8 cellular contexts compared by ENCODE assay signal in the genomic region with DNA sequence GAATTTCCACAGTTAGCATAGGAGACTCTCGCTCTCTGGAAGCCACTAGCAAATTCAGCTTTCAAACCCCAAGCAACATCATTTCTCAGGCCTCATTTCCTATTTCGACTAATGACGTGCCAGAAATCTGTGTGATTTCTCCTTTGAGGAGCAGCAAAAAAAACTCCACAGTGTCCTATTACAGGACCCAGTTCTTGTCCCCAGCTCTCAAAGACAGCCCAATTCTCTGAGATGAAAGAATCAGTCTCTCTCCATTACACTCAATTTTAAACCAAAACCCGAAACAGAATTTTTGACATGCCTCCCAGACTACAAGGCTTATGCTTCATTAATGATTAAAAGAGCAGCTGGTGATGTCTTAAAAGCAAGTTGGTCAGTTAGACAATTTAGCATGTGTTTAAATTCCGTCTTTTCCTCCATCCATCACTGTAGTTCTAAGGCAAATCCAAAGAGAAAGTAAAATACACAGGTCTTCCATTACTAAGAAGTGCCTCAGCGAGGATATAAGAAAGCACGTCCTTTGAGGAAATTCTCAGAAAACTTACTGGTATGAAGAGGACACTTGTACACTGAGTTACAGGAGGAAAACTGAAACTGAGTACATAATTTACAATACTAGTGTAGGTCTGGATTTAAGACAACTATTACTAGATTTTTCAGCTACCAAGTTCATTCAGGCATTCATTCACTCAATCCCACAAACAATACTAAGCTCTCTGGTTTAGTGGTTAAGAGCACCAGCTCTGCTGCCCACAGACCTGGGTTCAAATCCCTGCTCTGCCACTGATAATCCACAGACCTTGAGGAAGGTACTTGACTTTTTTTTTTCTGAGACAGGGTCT. TPM values are rescaled to one million over a fixed set of nuclear protein-coding genes. Genes with fewer than 3 reads are reported as not detected.
DNase-seq lines count a peak whose midpoint lies in the region; FAIRE-seq and TF ChIP-seq lines count a peak whose summit lies in the region.

No MANE protein-coding gene starts in this region.

- peak overlapping the region; percentile 48 for H3K4me2 ChIP-seq in OCI-LY7 (ENCODE audit: low read length)
- H3K4me2 ChIP-seq in H1 (ENCODE audit: insufficient read depth in 1 of 2, low read depth in 2 of 2, low read length in 2 of 2), result no peak overlapping the region
- H3K4me2 ChIP-seq in neural progenitor cell, result peak overlapping the region; percentile 17

- no peak overlapping the region for H3K18ac ChIP-seq in H1 (ENCODE audit: extremely low read depth, low read length)

- H3K27me3 ChIP-seq in H1 (replicated peaks in 1 of 4; ENCODE audit: control insufficient read depth in 3 of 4, extremely low read depth in 1 of 4, insufficient read depth in 3 of 4, low read length in 3 of 4) (no peaks in the 10 kb centered on the region), neural progenitor cell (no peaks in the 10 kb centered on the region)

- H2BK5ac ChIP-seq in H1 (ENCODE audit: low read depth, low read length), result no peak overlapping the region

- no peak overlapping the region for H2BK12ac ChIP-seq in H1 (ENCODE audit: low read depth, low read length)

- TF ChIP-seq EP300 in H1 (IDR thresholded peaks at IDR 0.05; ENCODE audit: borderline replicate concordance in 1 of 2, low read depth in 2 of 2, low read length in 2 of 2), result no peak

- no peak overlapping the region for H3K27ac Mint-ChIP-seq in neural progenitor cell

- H3K36me3 ChIP-seq in OCI-LY7 (ENCODE audit: insufficient read depth, low read length) (no peaks in the 10 kb centered on the region), H1 (ENCODE audit: control insufficient read depth in 2 of 4, insufficient read depth in 4 of 4, low read length in 3 of 4) (no peaks in the 10 kb centered on the region), neural progenitor cell (no peaks in the 10 kb centered on the region)

- no peak for TF ChIP-seq CTCF in OCI-LY7 (conservative IDR thresholded peaks at IDR 0.05; ENCODE audit: low read length)
- TF ChIP-seq CTCF in H1 (IDR thresholded peaks at IDR 0.05; ENCODE audit: control extremely low read depth in 1 of 3, insufficient read depth in 1 of 3, low read depth in 1 of 3, low read length in 3 of 3), result no peak
- no peak for TF ChIP-seq CTCF in neural progenitor cell (IDR thresholded peaks at IDR 0.05)

- H3K9ac ChIP-seq in H1 (replicated peaks in 1 of 4; ENCODE audit: extremely low read depth in 1 of 4, low read depth in 3 of 4, low read length in 3 of 4), result no peak overlapping the region
- H3K9ac ChIP-seq in neural progenitor cell, result peak overlapping the region; percentile 9

- H3K56ac ChIP-seq in H1 (replicated peaks; ENCODE audit: insufficient read length, low read depth, low read length), result no peak overlapping the region

- no peak for TF ChIP-seq RAD21 in H1 (IDR thresholded peaks at IDR 0.05 in 1 of 2, conservative IDR thresholded peaks at IDR 0.05 in 1 of 2; ENCODE audit: low read depth in 2 of 2, low read length in 2 of 2)

- 88% methylated on average over 7 of the region's 7 CpGs; no CpG with 5 or more reads in 1 of the 2 experiments for WGBS in H1 (ENCODE audit: extremely low coverage in 1 of 2, insufficient coverage in 1 of 2, insufficient read length in 1 of 2, insufficient replicate concordance in 2 of 2, low coverage in 1 of 2, low lambda C conversion rate in 2 of 2, missing lambda C conversion rate in 1 of 2), 2 experiments

- peaks cover 4% of the 10 kb centered on the region for H3F3A ChIP-seq in neural progenitor cell (ENCODE audit: low read depth)

- no peak overlapping the region for H3K4me3 Mint-ChIP-seq in neural progenitor cell

- no peak for FAIRE-seq in H1 (lab: Jason Lieb, UNC)

- peaks cover 7% of the 10 kb centered on the region for H3K27me3 Mint-ChIP-seq in neural progenitor cell (ENCODE audit: insufficient read depth, low read depth)

- CTCF ChIA-PET in OCI-LY7 (lab: Charles Lee; ENCODE audit: unreplicated experiment), result no interaction called here
- CTCF ChIA-PET in H1 (lab: Charles Lee; ENCODE audit: partially characterized antibody), result interaction anchor here (0.7 to 1.3 kb wide), 5 partner anchors 12 to 55 kb away, joined by 3 to 5 read pairs (median 4); partner anchors contain the start of genes DRC3 and TOM1L2

- no peaks in the 10 kb centered on the region for H3K9me2 ChIP-seq in OCI-LY7 (ENCODE audit: insufficient read depth, low read length)

- H2BK120ac ChIP-seq in H1 (replicated peaks; ENCODE audit: low read depth, low read length), result no peak overlapping the region

- H4K5ac ChIP-seq in H1 (ENCODE audit: insufficient read length, low read depth, low read length), result no peak overlapping the region

- H4K8ac ChIP-seq in H1 (ENCODE audit: extremely low read depth, insufficient read depth, low read length), result no peak overlapping the region

- H4K91ac ChIP-seq in H1 (replicated peaks; ENCODE audit: insufficient read length, low read length), result no peak overlapping the region

- H3K9me3 ChIP-seq in OCI-LY7 (ENCODE audit: low read length) (no peaks in the 10 kb centered on the region), H1 (ENCODE audit: insufficient read depth in 2 of 2, low read depth in 1 of 2, low read length in 1 of 2) (no peaks in the 10 kb centered on the region), neural progenitor cell (ENCODE audit: low read depth) (no peaks in the 10 kb centered on the region)

- no peaks in the 10 kb centered on the region for H3K4me1 ChIP-seq in OCI-LY7 (ENCODE audit: insufficient read depth, low read length, poor library complexity, severe bottlenecking)
- H3K4me1 ChIP-seq in H1 (replicated peaks in 1 of 4; ENCODE audit: control insufficient read depth in 3 of 4, insufficient read depth in 4 of 4, low read length in 3 of 4), result peaks cover 0 to 6% (median 0%) of the 10 kb centered on the region in 4 experiments; a peak in 1 of 7 replicates
- H3K4me1 ChIP-seq in neural progenitor cell, result peaks cover 8% of the 10 kb centered on the region

- H3K4me3 ChIP-seq in OCI-LY7 (ENCODE audit: low read depth, low read length, poor library complexity, severe bottlenecking) (peak overlapping the region; percentile 14), H1 (ENCODE audit: extremely low read depth in 1 of 4, insufficient read depth in 2 of 4, low read depth in 3 of 4, low read length in 4 of 4) (no peak overlapping the region), neural progenitor cell (no peak overlapping the region)

- H3K4ac ChIP-seq in H1 (replicated peaks; ENCODE audit: insufficient read length, low read depth, low read length), result no peak overlapping the region

- TSS peak; percentile 38 for BruUV-seq in OCI-LY7 (replicated peaks; lab: Mats Ljungman, UMichigan)

- H2BK15ac ChIP-seq in H1 (ENCODE audit: low read length), result no peak overlapping the region

- intact Hi-C loops in OCI-LY7 (cut with micrococcal nuclease; ENCODE audit: unreplicated experiment), result no loop called here

- peaks cover 7% of the 10 kb centered on the region for H3K36me3 Mint-ChIP-seq in neural progenitor cell

- no peak overlapping the region for H3K23ac ChIP-seq in H1 (ENCODE audit: insufficient read length)

- H3K23me2 ChIP-seq in H1 (ENCODE audit: low read depth, low read length), result no peaks in the 10 kb centered on the region

- no peaks in the 10 kb centered on the region for H3K79me1 ChIP-seq in H1 (ENCODE audit: low read depth, low read length)

- H2AFZ ChIP-seq in OCI-LY7 (ENCODE audit: low read length), result peak overlapping the region; percentile 24; the same call in 1 of the 2 replicates
- H2AFZ ChIP-seq in H1 (ENCODE audit: low read length), result no peak overlapping the region
- no peak overlapping the region for H2AFZ ChIP-seq in neural progenitor cell (replicated peaks)

- POLR2A ChIA-PET in OCI-LY7 (lab: Charles Lee), result no interaction called here
- POLR2A ChIA-PET in H1 (lab: Charles Lee; ENCODE audit: partially characterized antibody), result interaction anchor here (0.8 to 1.1 kb wide), 2 partner anchors 19 to 136 kb away, joined by 3 read pairs; no protein-coding TSS in a partner anchor

- H3K9me3 Mint-ChIP-seq in neural progenitor cell, result no peaks in the 10 kb centered on the region

- no peak overlapping the region for H3K27ac ChIP-seq in OCI-LY7 (ENCODE audit: low read depth, low read length, poor library complexity, severe bottlenecking)
- no peak overlapping the region for H3K27ac ChIP-seq in H1 (ENCODE audit: low read depth, low read length)
- no peak overlapping the region for H3K27ac ChIP-seq in neural progenitor cell

- peaks cover 8% of the 10 kb centered on the region for H3K4me1 Mint-ChIP-seq in neural progenitor cell

- H3K79me2 ChIP-seq in OCI-LY7 (ENCODE audit: insufficient read depth, low read depth, low read length) (no peaks in the 10 kb centered on the region), H1 (ENCODE audit: control insufficient read depth in 1 of 2, insufficient read depth in 2 of 2, low read length in 2 of 2) (no peaks in the 10 kb centered on the region), neural progenitor cell (ENCODE audit: low read depth) (no peaks in the 10 kb centered on the region)

- no peak overlapping the region for H2BK20ac ChIP-seq in H1 (ENCODE audit: low read length)

- no peak overlapping the region for H3K14ac ChIP-seq in H1 (ENCODE audit: insufficient read length)

- H4K20me1 ChIP-seq in OCI-LY7 (ENCODE audit: insufficient read depth, low read length) (no peaks in the 10 kb centered on the region), H1 (replicated peaks in 1 of 2; ENCODE audit: control insufficient read depth in 1 of 2, insufficient read depth in 2 of 2, low read length in 2 of 2) (no peaks in the 10 kb centered on the region), neural progenitor cell (ENCODE audit: low read depth) (peaks cover 6% of the 10 kb centered on the region)

- H2AK5ac ChIP-seq in H1 (ENCODE audit: low read depth, low read length), result no peak overlapping the region

- TF ChIP-seq POLR2A in H1 (IDR thresholded peaks at IDR 0.05; ENCODE audit: control extremely low read depth in 1 of 2, low read depth in 2 of 2, low read length in 2 of 2), result no peak

- peak; percentile 60 for DNase-seq in stimulated activated CD4-positive, alpha-beta T cell treated with anti-CD3 and anti-CD28 coated beads, Interleukin-15, amount 100 ng/mL, for 24 hours
- no peak for DNase-seq in stimulated activated CD4-positive, alpha-beta T cell treated with anti-CD3 and anti-CD28 coated beads, Interleukin-12 subunit alpha, Interleukin-12 subunit beta, amount 100 ng/mL, for 4 hours
- DNase-seq in OCI-LY7 (ENCODE audit: low spot score) (no peak), H1 (ENCODE audit: low read depth in 1 of 2, low spot score in 2 of 2) (no peak), neural progenitor cell (ENCODE audit: low spot score) (no peak), GDM1 (lab: John Stamatoyannopoulos, UW) (no peak), NCI-H2107 treated with DMSO at 0.1 percent for 48 hours (lab: John Stamatoyannopoulos, UW; ENCODE audit: unreplicated experiment) (no peak), COLO829 (ENCODE audit: low spot score) (no peak)

RNA-seq across cellular contexts. Expression of gene TOM1L2, which starts 12.5 kb away (rescaled TPM):
- 4.9 and 5.4 TPM in 2 replicates for total RNA-seq in OCI-LY7 (2014; rRNA removed; shearing (Covaris generic))
- total RNA-seq in OCI-LY7 (2022) (14.3 and 16.4 TPM in 2 replicates), neural progenitor cell (ENCODE audit: low replicate concordance) (4.3 and 6.5 TPM in 2 replicates)
- total RNA-seq in H1 (2021; fragmentation: NEBNext Ultra II Directional; extraction: Animal tissue kit (Norgen Biotek cat#: 25700)), result 3.3 and 3.4 TPM in 2 replicates
- polyA plus RNA-seq in H1 (2011; rRNA removed), result 2.0 and 4.2 TPM in 2 replicates
- 2.8 TPM for polyA plus RNA-seq in H1 (2011; cell fraction: cytosol; rRNA removed)
- 5.6 TPM for polyA plus RNA-seq in H1 (2011; cell fraction: nucleus; rRNA removed)
- 2.4 to 3.2 TPM (median 2.7 TPM) in 4 replicates for polyA plus RNA-seq in H1 (2012, experiment 1 of 2)
- polyA plus RNA-seq in H1 (2012, experiment 2 of 2), result 3.4 TPM
- 4.5 TPM for polyA plus RNA-seq in H1 (2013, experiment 1 of 2)
- 4.3 TPM for polyA plus RNA-seq in H1 (2013, experiment 2 of 2)
- polyA minus RNA-seq in H1 (2011; rRNA and poly(A)+ RNA removed), result 3.0 and 4.6 TPM in 2 replicates
- 1.7 TPM for polyA minus RNA-seq in H1 (2011; cell fraction: cytosol; rRNA and poly(A)+ RNA removed)
- polyA minus RNA-seq in H1 (2011; cell fraction: nucleus; rRNA and poly(A)+ RNA removed), result 5.1 TPM

RNA-seq across cellular contexts. Expression of gene DRC3, which starts 12.9 kb away (rescaled TPM):
- not detected in 2 replicates for total RNA-seq in OCI-LY7 (2014; rRNA removed; shearing (Covaris generic))
- total RNA-seq in OCI-LY7 (2022) (0.19 and 0.50 TPM in 2 replicates), neural progenitor cell (ENCODE audit: low replicate concordance) (0.07 and 0.81 TPM in 2 replicates)
- not detected in 2 replicates for total RNA-seq in H1 (2021; fragmentation: NEBNext Ultra II Directional; extraction: Animal tissue kit (Norgen Biotek cat#: 25700))
- 0.22 and 0.59 TPM in 2 replicates for polyA plus RNA-seq in H1 (2011; rRNA removed)
- 0.21 TPM for polyA plus RNA-seq in H1 (2011; cell fraction: cytosol; rRNA removed)
- 0.33 TPM for polyA plus RNA-seq in H1 (2011; cell fraction: nucleus; rRNA removed)
- polyA plus RNA-seq in H1 (2012, experiment 1 of 2), result 1.9 to 2.8 TPM (median 2.5 TPM) in 4 replicates
- polyA plus RNA-seq in H1 (2012, experiment 2 of 2), result 0.42 TPM
- polyA plus RNA-seq in H1 (2013, experiment 1 of 2), result under 0.01 TPM
- 0.09 TPM for polyA plus RNA-seq in H1 (2013, experiment 2 of 2)
- polyA minus RNA-seq in H1 (2011; rRNA and poly(A)+ RNA removed), result 0.10 and 0.73 TPM in 2 replicates
- polyA minus RNA-seq in H1 (2011; cell fraction: cytosol; rRNA and poly(A)+ RNA removed), result not detected
- polyA minus RNA-seq in H1 (2011; cell fraction: nucleus; rRNA and poly(A)+ RNA removed), result 0.20 TPM

Comparison
In these comparisons a context has a peak if more than half of its experiments do, and no peak if none do; other contexts are left out.
1. H3K4me2 ChIP-seq: peak in OCI-LY7 (single experiment) and neural progenitor cell (single experiment); none in H1 (0 of 2).